Comparison of ENCODE assay signal across 21 cellular contexts in genomic region chr7:595621-596010, GRCh38.
DNase-seq lines count a peak whose midpoint lies in the region; ATAC-seq and TF ChIP-seq lines count a peak whose summit lies in the region.
"Had no signal": no experiment of that assay in that cellular context is flagged by ENCODE, and none has a peak within 500 bp of the region (broad histone marks: within the 10 kb centered on the region; RNA-seq: fewer than 3 reads in every experiment).

No MANE protein-coding gene starts in this region.

- H3K27ac ChIP-seq in left ventricle myocardium inferior (replicated peaks) (no peak overlapping the region), suprapubic skin (no peak overlapping the region)
- H3K27ac ChIP-seq: ascending aorta, esophagus muscularis mucosa, PC-9, psoas muscle had no signal

- POLR2A ChIA-PET in activated CD8-positive, alpha-beta T cell treated with anti-CD3 and anti-CD28 coated beads for 36 hours (lab: Charles Lee): interaction anchor here (0.7 to 2.2 kb wide), 5 partner anchors 9 to 131 kb away, joined by 3 to 10 read pairs (median 5); partner anchors contain the start of genes DNAAF5 and PRKAR1B

- H3K4me1 Mint-ChIP-seq in activated CD8-positive, alpha-beta T cell treated with anti-CD3 and anti-CD28 coated beads for 36 hours (ENCODE audit: low read depth): peaks cover 56% of the 10 kb centered on the region
- no peaks in the 10 kb centered on the region for H3K4me1 Mint-ChIP-seq in central memory CD8-positive, alpha-beta T cell

- no peaks in the 10 kb centered on the region for H3K27me3 Mint-ChIP-seq in activated CD8-positive, alpha-beta T cell treated with anti-CD3 and anti-CD28 coated beads for 36 hours
- no peaks in the 10 kb centered on the region for H3K27me3 Mint-ChIP-seq in central memory CD8-positive, alpha-beta T cell
- H3K27me3 Mint-ChIP-seq: stimulated activated naive B cell treated with anti-CD40 and anti-IgM and Interleukin-4, amounts not matched to agents 10 μg/mL and 1 μg/mL and 100 μg/mL, for 72 hours had no signal

- H3K27me3 ChIP-seq in left ventricle myocardium inferior (ENCODE audit: low read depth) (no peaks in the 10 kb centered on the region), suprapubic skin (no peaks in the 10 kb centered on the region)
- H3K27me3 ChIP-seq: ascending aorta, esophagus muscularis mucosa had no signal

- TF ChIP-seq POLR2A in suprapubic skin (IDR thresholded peaks at IDR 0.05): no peak

- DNase-seq in stimulated activated CD4-positive, alpha-beta T cell treated with anti-CD3 and anti-CD28 coated beads, Interleukin-1b, Interleukin-23, amount 100 ng/mL, for 48 hours: peak; percentile 42
- DNase-seq in stimulated activated CD4-positive, alpha-beta T cell treated with anti-CD3 and anti-CD28 coated beads, Interleukin-4, amount 100 ng/mL, for 1 hour: no peak
- peak; percentile 56 for DNase-seq in activated CD8-positive, alpha-beta T cell treated with anti-CD3 and anti-CD28 coated beads for 36 hours
- no peak for DNase-seq in central memory CD8-positive, alpha-beta T cell (ENCODE audit: low spot score in 2 of 2)
- DNase-seq in stimulated activated naive CD8-positive, alpha-beta T cell treated with anti-CD3 and anti-CD28 coated beads, Interleukin-15, Interleukin-2, amounts not matched to agents 100 U/mL and 50 U/mL, for 24 hours: no peak
- no peak for DNase-seq in NCI-H510A (lab: John Stamatoyannopoulos, UW)
- no peak for DNase-seq in left ventricle myocardium inferior
- DNase-seq in suprapubic skin (ENCODE audit: low spot score in 2 of 2): no peak
- DNase-seq: Caco-2; effector CD8-positive, alpha-beta T cell; midbrain; NCI-H1694; NCI-H2227 treated with DMSO at 0.1 percent for 48 hours; PC-9; SIG-M5; stimulated activated naive B cell treated with anti-CD40 and anti-IgM and Interleukin-4, amounts not matched to agents 10 μg/mL and 1 μg/mL and 100 μg/mL, for 72 hours; trophoblast cell had no signal

- CTCF ChIA-PET in activated CD8-positive, alpha-beta T cell treated with anti-CD3 and anti-CD28 coated beads for 36 hours (lab: Charles Lee): no interaction called here

- WGBS in suprapubic skin: 98% methylated on average over 10 of the region's 10 CpGs

- peaks cover 4% of the 10 kb centered on the region for H3K9me3 ChIP-seq in left ventricle myocardium inferior (replicated peaks)
- no peaks in the 10 kb centered on the region for H3K9me3 ChIP-seq in suprapubic skin
- H3K9me3 ChIP-seq: ascending aorta, esophagus muscularis mucosa, psoas muscle had no signal

- no peak overlapping the region for H3K4me3 ChIP-seq in left ventricle myocardium inferior
- no peak overlapping the region for H3K4me3 ChIP-seq in suprapubic skin
- H3K4me3 ChIP-seq: ascending aorta, esophagus muscularis mucosa, PC-9, psoas muscle had no signal

- no peak overlapping the region for H3K4me3 Mint-ChIP-seq in activated CD8-positive, alpha-beta T cell treated with anti-CD3 and anti-CD28 coated beads for 36 hours
- no peak overlapping the region for H3K4me3 Mint-ChIP-seq in central memory CD8-positive, alpha-beta T cell

- H3K36me3 Mint-ChIP-seq in activated CD8-positive, alpha-beta T cell treated with anti-CD3 and anti-CD28 coated beads for 36 hours (ENCODE audit: low read depth): peaks cover 44% of the 10 kb centered on the region
- H3K36me3 Mint-ChIP-seq in central memory CD8-positive, alpha-beta T cell (ENCODE audit: insufficient read depth): peaks cover 2% of the 10 kb centered on the region

- H3K4me1 ChIP-seq in left ventricle myocardium inferior (peaks cover 13% of the 10 kb centered on the region), suprapubic skin (peaks cover 4% of the 10 kb centered on the region)
- H3K4me1 ChIP-seq: Caco-2 had no signal

- intact Hi-C loops in activated CD8-positive, alpha-beta T cell treated with anti-CD3 and anti-CD28 coated beads for 36 hours (cut with micrococcal nuclease): no loop called here
- intact Hi-C loops in left ventricle myocardium inferior (cut with micrococcal nuclease): no loop called here

- H3K27ac Mint-ChIP-seq in activated CD8-positive, alpha-beta T cell treated with anti-CD3 and anti-CD28 coated beads for 36 hours: peak overlapping the region; percentile 31
- H3K27ac Mint-ChIP-seq in central memory CD8-positive, alpha-beta T cell (ENCODE audit: low read depth): peak overlapping the region; percentile 22

- TF ChIP-seq EP300 in suprapubic skin (IDR thresholded peaks at IDR 0.05): no peak

- H3K36me3 ChIP-seq in left ventricle myocardium inferior (peaks cover 4% of the 10 kb centered on the region), suprapubic skin (no peaks in the 10 kb centered on the region)
- H3K36me3 ChIP-seq: ascending aorta had no signal

- peaks cover 2% of the 10 kb centered on the region for H3K9me3 Mint-ChIP-seq in activated CD8-positive, alpha-beta T cell treated with anti-CD3 and anti-CD28 coated beads for 36 hours
- no peaks in the 10 kb centered on the region for H3K9me3 Mint-ChIP-seq in central memory CD8-positive, alpha-beta T cell

- peak; percentile 48 for ATAC-seq in activated CD8-positive, alpha-beta T cell treated with anti-CD3 and anti-CD28 coated beads for 36 hours
- ATAC-seq in central memory CD8-positive, alpha-beta T cell (replicated peaks; ENCODE audit: extremely low read depth, poor library complexity, severe bottlenecking): peak; percentile 64
- ATAC-seq in stimulated activated naive CD8-positive, alpha-beta T cell treated with anti-CD3 and anti-CD28 coated beads, Interleukin-15, Interleukin-2, amounts not matched to agents 100 U/mL and 50 U/mL, for 24 hours: peak; percentile 20
- ATAC-seq: left lobe of liver; psoas muscle; stimulated activated naive B cell treated with anti-CD40 and anti-IgM and Interleukin-4, amounts not matched to agents 10 μg/mL and 1 μg/mL and 100 μg/mL, for 72 hours had no signal

- no peak for TF ChIP-seq CTCF in activated CD8-positive, alpha-beta T cell treated with anti-CD3 and anti-CD28 coated beads for 36 hours (IDR thresholded peaks at IDR 0.05)
- TF ChIP-seq CTCF in left ventricle myocardium inferior (IDR thresholded peaks at IDR 0.05; ENCODE audit: borderline replicate concordance): no peak
- TF ChIP-seq CTCF in suprapubic skin (IDR thresholded peaks at IDR 0.05): no peak

Comparison
In these comparisons a context has a peak if more than half of its experiments do, and no peak if none do; other contexts are left out.
1. DNase-seq: peak in stimulated activated CD4-positive, alpha-beta T cell treated with anti-CD3 and anti-CD28 coated beads, Interleukin-1b, Interleukin-23, amount 100 ng/mL, for 48 hours (single experiment) and activated CD8-positive, alpha-beta T cell treated with anti-CD3 and anti-CD28 coated beads for 36 hours (single experiment); none in stimulated activated CD4-positive, alpha-beta T cell treated with anti-CD3 and anti-CD28 coated beads, Interleukin-4, amount 100 ng/mL, for 1 hour (single experiment), central memory CD8-positive, alpha-beta T cell (0 of 2), stimulated activated naive CD8-positive, alpha-beta T cell treated with anti-CD3 and anti-CD28 coated beads, Interleukin-15, Interleukin-2, amounts not matched to agents 100 U/mL and 50 U/mL, for 24 hours (single experiment), NCI-H510A (single experiment), left ventricle myocardium inferior (single experiment) and suprapubic skin (0 of 2).
2. Peak in every context shown above with its lines, with median percentiles within 50 percentile points of each other: ATAC-seq.